28 cellular contexts compared by ENCODE assay signal in the genomic region with DNA sequence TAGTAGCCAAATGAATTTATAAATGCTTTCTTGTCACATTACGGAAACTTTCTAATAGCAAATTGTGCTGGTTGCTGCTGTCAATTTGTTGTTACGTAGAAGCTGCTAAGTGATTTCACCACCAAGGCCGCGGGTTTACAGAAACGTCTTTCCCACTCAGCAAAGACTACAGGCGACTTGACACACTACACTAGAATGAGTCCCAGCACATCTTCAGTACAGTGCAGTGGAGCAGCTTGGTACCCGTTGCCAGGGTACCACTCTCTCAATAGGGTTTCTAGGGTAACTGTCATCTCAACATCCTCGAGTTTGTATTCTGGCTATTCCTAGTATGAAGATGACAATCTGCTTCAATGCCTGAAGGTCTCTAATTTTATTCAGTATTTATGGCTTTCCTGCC.
"Had no signal": no experiment of that assay in that cellular context is flagged by ENCODE, and none has a peak within 500 bp of the region (broad histone marks: within the 10 kb centered on the region; RNA-seq: fewer than 3 reads in every experiment).

No MANE protein-coding gene starts in this region.

- H3K4me1 ChIP-seq: body of pancreas, Peyer's patch, SJCRH30 had no signal

- H3K36me3 Mint-ChIP-seq: activated naive CD4-positive, alpha-beta T cell treated with anti-CD3 and anti-CD28 coated beads, Interleukin-2, amount 50 U/mL, for 72 hours had no signal

- H3K9me3 ChIP-seq: ascending aorta, body of pancreas, MG63, Peyer's patch, SK-N-SH had no signal

- H3K27me3 ChIP-seq: ascending aorta, body of pancreas, Peyer's patch, SJCRH30 had no signal

- DNase-seq: activated CD4-positive, alpha-beta T cell treated with anti-CD3 and anti-CD28 coated beads for 4 hours; activated CD8-positive, alpha-beta memory T cell treated with anti-CD3 and anti-CD28 coated beads, Interleukin-2, amount 50 U/mL, for 48 hours; activated CD8-positive, alpha-beta T cell treated with anti-CD3 and anti-CD28 coated beads, Interleukin-2, amount 10 ng/mL, durations not matched to agents 7 days and 5 days; activated effector memory CD4-positive, alpha-beta T cell treated with anti-CD3 and anti-CD28 coated beads, Interleukin-2, amount 50 U/mL, for 16 hours; activated naive CD4-positive, alpha-beta T cell treated with Interleukin-2 at 50 U/mL for 16 hours; activated naive CD8-positive, alpha-beta T cell treated with anti-CD3 and anti-CD28 coated beads, Interleukin-2, amount 50 U/mL, for 24 hours; activated T-cell treated with anti-CD3 and anti-CD28 coated beads, Interleukin-2, amount 50 U/mL, for 24 hours; amniotic stem cell; body of pancreas; MG63; MV-4-11; NCI-H1105; NCI-H1436; NCI-H1694 treated with DMSO at 0.1 percent for 48 hours; NCI-H2029 treated with DMSO at 0.1 percent for 48 hours; NCI-H2171; NCI-H345; NCI-H510A; NCI-H526 treated with DMSO at 0.1 percent for 48 hours; Peyer's patch; Right ventricle myocardium superior; SJCRH30; SK-N-SH; SW 1271 had no signal

- H3K4me3 ChIP-seq: ascending aorta, body of pancreas, MG63, Peyer's patch, SJCRH30 had no signal

- H3K36me3 ChIP-seq: ascending aorta, MG63, Peyer's patch, SJCRH30 had no signal

- H3K9me3 Mint-ChIP-seq: activated naive CD4-positive, alpha-beta T cell treated with anti-CD3 and anti-CD28 coated beads, Interleukin-2, amount 50 U/mL, for 72 hours; activated naive CD8-positive, alpha-beta T cell treated with anti-CD3 and anti-CD28 coated beads, Interleukin-2, amount 50 U/mL, for 24 hours; activated T-cell treated with anti-CD3 and anti-CD28 coated beads, Interleukin-2, amount 50 U/mL, for 24 hours; central memory CD8-positive, alpha-beta T cell; T-helper 1 cell treated with Interleukin-12 subunit alpha and Interleukin-12 subunit beta and Interleukin-4 antibody, amounts not matched to agents 30 μg/mL and 1 μg/mL, for 36 hours had no signal

- H3K4me3 Mint-ChIP-seq: activated CD8-positive, alpha-beta T cell treated with anti-CD3 and anti-CD28 coated beads, Interleukin-2, amount 10 ng/mL, durations not matched to agents 7 days and 5 days; activated naive CD8-positive, alpha-beta T cell treated with anti-CD3 and anti-CD28 coated beads, Interleukin-2, amount 50 U/mL, for 24 hours; activated T-cell treated with anti-CD3 and anti-CD28 coated beads, Interleukin-2, amount 50 U/mL, for 24 hours; central memory CD8-positive, alpha-beta T cell; T-helper 1 cell treated with Interleukin-12 subunit alpha and Interleukin-12 subunit beta and Interleukin-4 antibody, amounts not matched to agents 30 μg/mL and 1 μg/mL, for 36 hours had no signal

- H3K4me1 Mint-ChIP-seq: activated naive CD8-positive, alpha-beta T cell treated with anti-CD3 and anti-CD28 coated beads, Interleukin-2, amount 50 U/mL, for 24 hours; central memory CD8-positive, alpha-beta T cell had no signal

- H3K27ac Mint-ChIP-seq: activated CD8-positive, alpha-beta T cell treated with anti-CD3 and anti-CD28 coated beads, Interleukin-2, amount 10 ng/mL, durations not matched to agents 7 days and 5 days; activated naive CD4-positive, alpha-beta T cell treated with anti-CD3 and anti-CD28 coated beads, Interleukin-2, amount 50 U/mL, for 72 hours; activated naive CD8-positive, alpha-beta T cell treated with anti-CD3 and anti-CD28 coated beads, Interleukin-2, amount 50 U/mL, for 24 hours; activated T-cell treated with anti-CD3 and anti-CD28 coated beads, Interleukin-2, amount 50 U/mL, for 24 hours; T-helper 1 cell treated with Interleukin-12 subunit alpha and Interleukin-12 subunit beta and Interleukin-4 antibody, amounts not matched to agents 30 μg/mL and 1 μg/mL, for 36 hours had no signal
